1 cellular context compared by ENCODE assay signal in genomic region chr11:124717786-124718634, GRCh38.
TF ChIP-seq lines count a peak whose summit lies in the region.

No MANE protein-coding gene starts in this region.

TF ChIP-seq in HEK293, 187 proteins besides CTCF, POLR2A, EP300 and RAD21 (continued from another document and continues in another):
- TF ChIP-seq ZNF362 (tag by site-specific recombination; IDR thresholded peaks at IDR 0.05) (no peak), OSR2 (tag by site-specific recombination; IDR thresholded peaks at IDR 0.05) (peak; percentile 86), ZNF433 (tag by site-specific recombination; IDR thresholded peaks at IDR 0.05; ENCODE audit: low read depth) (no peak), ZNF223 (tag by site-specific recombination; IDR thresholded peaks at IDR 0.05) (no peak), ZFP37 (tag by site-specific recombination; IDR thresholded peaks at IDR 0.05) (0 out of 2 replicates have a peak, but pooled peaks have one; percentile 34), ZIC2 (tag by site-specific recombination; IDR thresholded peaks at IDR 0.05) (peak; percentile 96), KLF16 (tag by site-specific recombination; IDR thresholded peaks at IDR 0.05) (no peak), REPIN1 (tag by site-specific recombination; IDR thresholded peaks at IDR 0.05; ENCODE audit: low read depth) (no peak), ZNF394 (tag by site-specific recombination; IDR thresholded peaks at IDR 0.05; ENCODE audit: borderline replicate concordance) (no peak; the same call in 1 of the 2 replicates), ZNF513 (tag by site-specific recombination; IDR thresholded peaks at IDR 0.05) (no peak), ZNF777 (tag by site-specific recombination; IDR thresholded peaks at IDR 0.05; ENCODE audit: borderline replicate concordance) (0 out of 2 replicates have a peak, but pooled peaks have one; percentile 40), ZNF660 (tag by site-specific recombination; IDR thresholded peaks at IDR 0.05) (0 out of 2 replicates have a peak, but pooled peaks have one; percentile 29), ZNF354C (tag by site-specific recombination; IDR thresholded peaks at IDR 0.05; ENCODE audit: borderline replicate concordance, low read depth) (no peak), ZBTB44 (tag by site-specific recombination; IDR thresholded peaks at IDR 0.05) (no peak), ZNF677 (tag by site-specific recombination; IDR thresholded peaks at IDR 0.05) (no peak), ZFP41 (tag by site-specific recombination; IDR thresholded peaks at IDR 0.05; ENCODE audit: borderline replicate concordance) (no peak), ZNF404 (tag by site-specific recombination; IDR thresholded peaks at IDR 0.05) (no peak), ZBTB48 (tag by site-specific recombination; IDR thresholded peaks at IDR 0.05) (peak; percentile 96), OVOL3 (tag by site-specific recombination; IDR thresholded peaks at IDR 0.05) (no peak), ZNF335 (tag by site-specific recombination; conservative IDR thresholded peaks at IDR 0.05) (peak; percentile 96), KLF8 (tag by site-specific recombination; IDR thresholded peaks at IDR 0.05) (no peak), ZNF623 (tag by site-specific recombination; IDR thresholded peaks at IDR 0.05) (no peak), ZNF274 (IDR thresholded peaks at IDR 0.05; ENCODE audit: low read length) (no peak), ZNF274 (tag by site-specific recombination; IDR thresholded peaks at IDR 0.05; ENCODE audit: borderline replicate concordance) (no peak), ZNF112 (tag by site-specific recombination; IDR thresholded peaks at IDR 0.05) (no peak), ZNF23 (tag by site-specific recombination; IDR thresholded peaks at IDR 0.05; ENCODE audit: borderline replicate concordance) (no peak), ZNF19 (tag by site-specific recombination; IDR thresholded peaks at IDR 0.05; ENCODE audit: low read depth) (no peak), ZNF146 (tag by site-specific recombination; IDR thresholded peaks at IDR 0.05) (no peak), ZBTB7A (tag by site-specific recombination; IDR thresholded peaks at IDR 0.05; ENCODE audit: low read depth) (no peak), ZNF510 (tag by site-specific recombination; IDR thresholded peaks at IDR 0.05; ENCODE audit: insufficient replicate concordance) (no peak), ZNF596 (tag by site-specific recombination; IDR thresholded peaks at IDR 0.05) (no peak), ZNF548 (tag by site-specific recombination; IDR thresholded peaks at IDR 0.05) (no peak), ZNF785 (tag by site-specific recombination; IDR thresholded peaks at IDR 0.05) (no peak), ZNF239 (tag by site-specific recombination; IDR thresholded peaks at IDR 0.05) (no peak), ZNF324 (tag by site-specific recombination; IDR thresholded peaks at IDR 0.05) (no peak), ZNF658 (tag by site-specific recombination; IDR thresholded peaks at IDR 0.05) (no peak), PRDM1 (tag by site-specific recombination; IDR thresholded peaks at IDR 0.05) (no peak), ZNF311 (tag by site-specific recombination; IDR thresholded peaks at IDR 0.05; ENCODE audit: borderline replicate concordance) (no peak), ZNF148 (tag by site-specific recombination; IDR thresholded peaks at IDR 0.05; ENCODE audit: borderline replicate concordance) (no peak), ZNF530 (tag by site-specific recombination; IDR thresholded peaks at IDR 0.05; ENCODE audit: low read depth) (no peak), ZBTB49 (tag by site-specific recombination; IDR thresholded peaks at IDR 0.05; ENCODE audit: low read depth) (no peak), ZBTB26 (tag by site-specific recombination; optimal IDR thresholded peaks at IDR 0.05) (peak; percentile 37), KLF9 (tag by site-specific recombination; IDR thresholded peaks at IDR 0.05; ENCODE audit: low read depth) (no peak), KLF7 (tag by site-specific recombination; IDR thresholded peaks at IDR 0.05; ENCODE audit: borderline replicate concordance) (0 out of 2 replicates have a peak, but pooled peaks have one; percentile 26), BCL11A (tag by site-specific recombination; IDR thresholded peaks at IDR 0.05; ENCODE audit: low read depth) (no peak)
- TF ChIP-seq, protein P1, sequence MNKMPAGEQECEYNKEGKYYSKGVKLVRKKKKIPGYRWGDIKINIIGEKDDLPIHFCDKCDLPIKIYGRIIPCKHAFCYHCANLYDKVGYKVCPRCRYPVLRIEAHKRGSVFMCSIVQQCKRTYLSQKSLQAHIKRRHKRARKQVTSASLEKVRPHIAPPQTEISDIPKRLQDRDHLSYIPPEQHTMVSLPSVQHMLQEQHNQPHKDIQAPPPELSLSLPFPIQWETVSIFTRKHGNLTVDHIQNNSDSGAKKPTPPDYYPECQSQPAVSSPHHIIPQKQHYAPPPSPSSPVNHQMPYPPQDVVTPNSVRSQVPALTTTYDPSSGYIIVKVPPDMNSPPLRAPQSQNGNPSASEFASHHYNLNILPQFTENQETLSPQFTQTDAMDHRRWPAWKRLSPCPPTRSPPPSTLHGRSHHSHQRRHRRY (tag by site-specific recombination; IDR thresholded peaks at IDR 0.05) = no peak
- TF ChIP-seq, protein P2, sequence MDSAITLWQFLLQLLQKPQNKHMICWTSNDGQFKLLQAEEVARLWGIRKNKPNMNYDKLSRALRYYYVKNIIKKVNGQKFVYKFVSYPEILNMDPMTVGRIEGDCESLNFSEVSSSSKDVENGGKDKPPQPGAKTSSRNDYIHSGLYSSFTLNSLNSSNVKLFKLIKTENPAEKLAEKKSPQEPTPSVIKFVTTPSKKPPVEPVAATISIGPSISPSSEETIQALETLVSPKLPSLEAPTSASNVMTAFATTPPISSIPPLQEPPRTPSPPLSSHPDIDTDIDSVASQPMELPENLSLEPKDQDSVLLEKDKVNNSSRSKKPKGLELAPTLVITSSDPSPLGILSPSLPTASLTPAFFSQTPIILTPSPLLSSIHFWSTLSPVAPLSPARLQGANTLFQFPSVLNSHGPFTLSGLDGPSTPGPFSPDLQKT (IDR thresholded peaks at IDR 0.05; ENCODE audit: borderline replicate concordance, low read depth, low read length) = no peak
- TF ChIP-seq, protein P3, sequence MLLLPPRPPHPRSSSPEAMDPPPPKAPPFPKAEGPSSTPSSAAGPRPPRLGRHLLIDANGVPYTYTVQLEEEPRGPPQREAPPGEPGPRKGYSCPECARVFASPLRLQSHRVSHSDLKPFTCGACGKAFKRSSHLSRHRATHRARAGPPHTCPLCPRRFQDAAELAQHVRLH (tag by site-specific recombination; IDR thresholded peaks at IDR 0.05) = no peak
- TF ChIP-seq, protein P4, sequence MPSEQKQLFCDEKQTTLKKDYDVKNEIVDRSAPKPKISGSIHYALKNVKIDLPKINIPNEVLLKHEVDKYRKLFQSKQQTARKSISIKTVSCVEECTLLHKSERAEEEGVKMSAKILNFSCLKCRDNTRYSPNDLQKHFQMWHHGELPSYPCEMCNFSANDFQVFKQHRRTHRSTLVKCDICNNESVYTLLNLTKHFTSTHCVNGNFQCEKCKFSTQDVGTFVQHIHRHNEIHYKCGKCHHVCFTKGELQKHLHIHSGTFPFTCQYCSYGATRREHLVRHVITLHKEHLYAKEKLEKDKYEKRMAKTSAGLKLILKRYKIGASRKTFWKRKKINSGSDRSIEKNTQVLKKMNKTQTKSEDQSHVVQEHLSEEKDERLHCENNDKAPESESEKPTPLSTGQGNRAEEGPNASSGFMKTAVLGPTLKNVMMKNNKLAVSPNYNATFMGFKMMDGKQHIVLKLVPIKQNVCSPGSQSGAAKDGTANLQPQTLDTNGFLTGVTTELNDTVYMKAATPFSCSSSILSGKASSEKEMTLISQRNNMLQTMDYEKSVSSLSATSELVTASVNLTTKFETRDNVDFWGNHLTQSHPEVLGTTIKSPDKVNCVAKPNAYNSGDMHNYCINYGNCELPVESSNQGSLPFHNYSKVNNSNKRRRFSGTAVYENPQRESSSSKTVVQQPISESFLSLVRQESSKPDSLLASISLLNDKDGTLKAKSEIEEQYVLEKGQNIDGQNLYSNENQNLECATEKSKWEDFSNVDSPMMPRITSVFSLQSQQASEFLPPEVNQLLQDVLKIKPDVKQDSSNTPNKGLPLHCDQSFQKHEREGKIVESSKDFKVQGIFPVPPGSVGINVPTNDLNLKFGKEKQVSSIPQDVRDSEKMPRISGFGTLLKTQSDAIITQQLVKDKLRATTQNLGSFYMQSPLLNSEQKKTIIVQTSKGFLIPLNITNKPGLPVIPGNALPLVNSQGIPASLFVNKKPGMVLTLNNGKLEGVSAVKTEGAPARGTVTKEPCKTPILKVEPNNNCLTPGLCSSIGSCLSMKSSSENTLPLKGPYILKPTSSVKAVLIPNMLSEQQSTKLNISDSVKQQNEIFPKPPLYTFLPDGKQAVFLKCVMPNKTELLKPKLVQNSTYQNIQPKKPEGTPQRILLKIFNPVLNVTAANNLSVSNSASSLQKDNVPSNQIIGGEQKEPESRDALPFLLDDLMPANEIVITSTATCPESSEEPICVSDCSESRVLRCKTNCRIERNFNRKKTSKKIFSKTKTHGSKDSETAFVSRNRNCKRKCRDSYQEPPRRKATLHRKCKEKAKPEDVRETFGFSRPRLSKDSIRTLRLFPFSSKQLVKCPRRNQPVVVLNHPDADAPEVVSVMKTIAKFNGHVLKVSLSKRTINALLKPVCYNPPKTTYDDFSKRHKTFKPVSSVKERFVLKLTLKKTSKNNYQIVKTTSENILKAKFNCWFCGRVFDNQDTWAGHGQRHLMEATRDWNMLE (tag by site-specific recombination; conservative IDR thresholded peaks at IDR 0.05; ENCODE audit: low read depth) = no peak
